Comparison of ENCODE assay signal across 1 cellular context in the genomic region with DNA sequence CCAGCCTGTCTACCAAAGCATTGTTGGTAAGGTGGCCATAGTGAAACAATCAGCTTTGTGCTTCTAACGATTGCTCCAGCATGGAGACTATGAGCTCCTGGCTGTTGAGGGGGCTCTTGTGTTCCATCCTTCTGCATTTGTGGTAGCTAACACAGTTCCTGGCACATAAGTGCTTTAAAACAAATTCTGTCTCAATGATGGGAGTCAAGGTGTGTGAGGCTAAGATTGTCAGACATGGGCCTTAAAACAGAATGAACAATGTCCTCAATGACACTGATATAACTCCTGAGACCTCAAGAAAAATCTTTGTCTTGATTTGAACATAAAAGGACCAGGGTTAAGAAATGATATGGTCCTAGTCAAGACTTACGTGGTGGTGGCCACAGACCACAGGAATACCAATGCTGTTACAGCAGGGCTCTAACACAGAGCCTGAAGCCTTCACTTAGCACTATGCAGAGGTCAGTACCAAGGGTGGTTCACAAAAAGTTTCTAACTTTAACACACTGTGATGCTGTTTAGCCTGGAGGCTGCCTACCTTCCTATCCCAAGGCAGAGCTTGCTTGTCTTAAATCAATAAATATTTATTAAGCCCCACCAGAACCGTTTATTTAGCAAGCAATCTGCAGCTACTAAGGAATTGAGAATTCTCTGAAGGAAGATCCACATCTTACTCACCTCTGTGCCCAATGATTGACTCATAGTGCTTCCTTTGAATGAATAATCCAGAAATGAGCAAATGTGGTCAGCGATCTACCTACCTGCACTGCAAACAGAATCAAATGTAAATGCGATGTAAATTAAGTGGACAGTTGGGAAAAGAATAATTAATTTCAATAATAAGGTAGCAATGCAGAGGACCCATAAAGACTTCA.
TF ChIP-seq lines count a peak whose summit lies in the region.

No MANE protein-coding gene starts in this region.

TF ChIP-seq in HepG2, 621 proteins besides CTCF, POLR2A, EP300 and RAD21 (continues in another document):
- TF ChIP-seq CREM (IDR thresholded peaks at IDR 0.05) (no peak), CREM (CRISPR knock-in tag; IDR thresholded peaks at IDR 0.05) (no peak), RAD51 (IDR thresholded peaks at IDR 0.05; ENCODE audit: borderline replicate concordance) (no peak), ATAD3A (CRISPR knock-in tag; IDR thresholded peaks at IDR 0.05) (no peak), ZFP36L1 (CRISPR knock-in tag; IDR thresholded peaks at IDR 0.05) (no peak), CREB1 (IDR thresholded peaks at IDR 0.05) (no peak), CREB1 (CRISPR knock-in tag; IDR thresholded peaks at IDR 0.05) (peak; percentile 35), ZNF510 (CRISPR knock-in tag; IDR thresholded peaks at IDR 0.05; ENCODE audit: low read depth) (no peak), ZZZ3 (CRISPR knock-in tag; IDR thresholded peaks at IDR 0.05; ENCODE audit: borderline replicate concordance) (no peak), ZNF20 (CRISPR knock-in tag; IDR thresholded peaks at IDR 0.05) (no peak), ARNT2 (CRISPR knock-in tag; IDR thresholded peaks at IDR 0.05; ENCODE audit: low read depth) (no peak), CCAR2 (optimal IDR thresholded peaks at IDR 0.05; ENCODE audit: low read depth, low read length) (no peak), ZNF101 (CRISPR knock-in tag; IDR thresholded peaks at IDR 0.05; ENCODE audit: borderline replicate concordance, low read depth) (no peak), PCBP1 (IDR thresholded peaks at IDR 0.05; ENCODE audit: borderline replicate concordance, low read depth, low read length) (no peak), ATF7-NPFF (CRISPR knock-in tag; IDR thresholded peaks at IDR 0.05; ENCODE audit: low read depth) (no peak), JUNB (CRISPR knock-in tag; IDR thresholded peaks at IDR 0.05; ENCODE audit: borderline replicate concordance) (no peak), ZNF276 (CRISPR knock-in tag; IDR thresholded peaks at IDR 0.05; ENCODE audit: low read depth) (no peak), POLR2G (IDR thresholded peaks at IDR 0.05; ENCODE audit: low read depth, low read length) (peak; percentile 81), KMT2B (CRISPR knock-in tag; IDR thresholded peaks at IDR 0.05) (0 out of 2 replicates have a peak, but pooled peaks have one; percentile 7), NCOA2 (CRISPR knock-in tag; IDR thresholded peaks at IDR 0.05) (0 out of 2 replicates have a peak, but pooled peaks have one; percentile 9), NFE2 (CRISPR knock-in tag; IDR thresholded peaks at IDR 0.05) (no peak), ZFP41 (CRISPR knock-in tag; IDR thresholded peaks at IDR 0.05; ENCODE audit: borderline replicate concordance) (no peak), SOX13 (IDR thresholded peaks at IDR 0.05) (no peak), SOX13 (CRISPR knock-in tag; conservative IDR thresholded peaks at IDR 0.05 in 1 of 2, IDR thresholded peaks at IDR 0.05 in 1 of 2) (0 out of 4 replicates have a peak, but pooled peaks of 1 of the 2 experiments have one; percentile 3), CSRNP1 (CRISPR knock-in tag; IDR thresholded peaks at IDR 0.05) (no peak), NFYB (CRISPR knock-in tag; IDR thresholded peaks at IDR 0.05) (no peak), MED1 (CRISPR knock-in tag; IDR thresholded peaks at IDR 0.05) (0 out of 2 replicates have a peak, but pooled peaks have one; percentile 4), ZNF547 (CRISPR knock-in tag; IDR thresholded peaks at IDR 0.05) (0 out of 2 replicates have a peak, but pooled peaks have one; percentile 29), ZNF44 (CRISPR knock-in tag; IDR thresholded peaks at IDR 0.05) (0 out of 2 replicates have a peak, but pooled peaks have one; percentile 25), ZNF558 (CRISPR knock-in tag; IDR thresholded peaks at IDR 0.05; ENCODE audit: borderline replicate concordance) (no peak), TARDBP (CRISPR knock-in tag; IDR thresholded peaks at IDR 0.05) (0 out of 2 replicates have a peak, but pooled peaks have one; percentile 25), U2AF1 (optimal IDR thresholded peaks at IDR 0.05; ENCODE audit: low read depth, low read length) (no peak), SMAD1 (CRISPR knock-in tag; IDR thresholded peaks at IDR 0.05; ENCODE audit: borderline replicate concordance, low read depth) (no peak)
- TF ChIP-seq, protein P1, sequence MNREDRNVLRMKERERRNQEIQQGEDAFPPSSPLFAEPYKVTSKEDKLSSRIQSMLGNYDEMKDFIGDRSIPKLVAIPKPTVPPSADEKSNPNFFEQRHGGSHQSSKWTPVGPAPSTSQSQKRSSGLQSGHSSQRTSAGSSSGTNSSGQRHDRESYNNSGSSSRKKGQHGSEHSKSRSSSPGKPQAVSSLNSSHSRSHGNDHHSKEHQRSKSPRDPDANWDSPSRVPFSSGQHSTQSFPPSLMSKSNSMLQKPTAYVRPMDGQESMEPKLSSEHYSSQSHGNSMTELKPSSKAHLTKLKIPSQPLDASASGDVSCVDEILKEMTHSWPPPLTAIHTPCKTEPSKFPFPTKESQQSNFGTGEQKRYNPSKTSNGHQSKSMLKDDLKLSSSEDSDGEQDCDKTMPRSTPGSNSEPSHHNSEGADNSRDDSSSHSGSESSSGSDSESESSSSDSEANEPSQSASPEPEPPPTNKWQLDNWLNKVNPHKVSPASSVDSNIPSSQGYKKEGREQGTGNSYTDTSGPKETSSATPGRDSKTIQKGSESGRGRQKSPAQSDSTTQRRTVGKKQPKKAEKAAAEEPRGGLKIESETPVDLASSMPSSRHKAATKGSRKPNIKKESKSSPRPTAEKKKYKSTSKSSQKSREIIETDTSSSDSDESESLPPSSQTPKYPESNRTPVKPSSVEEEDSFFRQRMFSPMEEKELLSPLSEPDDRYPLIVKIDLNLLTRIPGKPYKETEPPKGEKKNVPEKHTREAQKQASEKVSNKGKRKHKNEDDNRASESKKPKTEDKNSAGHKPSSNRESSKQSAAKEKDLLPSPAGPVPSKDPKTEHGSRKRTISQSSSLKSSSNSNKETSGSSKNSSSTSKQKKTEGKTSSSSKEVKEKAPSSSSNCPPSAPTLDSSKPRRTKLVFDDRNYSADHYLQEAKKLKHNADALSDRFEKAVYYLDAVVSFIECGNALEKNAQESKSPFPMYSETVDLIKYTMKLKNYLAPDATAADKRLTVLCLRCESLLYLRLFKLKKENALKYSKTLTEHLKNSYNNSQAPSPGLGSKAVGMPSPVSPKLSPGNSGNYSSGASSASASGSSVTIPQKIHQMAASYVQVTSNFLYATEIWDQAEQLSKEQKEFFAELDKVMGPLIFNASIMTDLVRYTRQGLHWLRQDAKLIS (CRISPR knock-in tag; IDR thresholded peaks at IDR 0.05), result peak; percentile 93
- TF ChIP-seq, protein P2, sequence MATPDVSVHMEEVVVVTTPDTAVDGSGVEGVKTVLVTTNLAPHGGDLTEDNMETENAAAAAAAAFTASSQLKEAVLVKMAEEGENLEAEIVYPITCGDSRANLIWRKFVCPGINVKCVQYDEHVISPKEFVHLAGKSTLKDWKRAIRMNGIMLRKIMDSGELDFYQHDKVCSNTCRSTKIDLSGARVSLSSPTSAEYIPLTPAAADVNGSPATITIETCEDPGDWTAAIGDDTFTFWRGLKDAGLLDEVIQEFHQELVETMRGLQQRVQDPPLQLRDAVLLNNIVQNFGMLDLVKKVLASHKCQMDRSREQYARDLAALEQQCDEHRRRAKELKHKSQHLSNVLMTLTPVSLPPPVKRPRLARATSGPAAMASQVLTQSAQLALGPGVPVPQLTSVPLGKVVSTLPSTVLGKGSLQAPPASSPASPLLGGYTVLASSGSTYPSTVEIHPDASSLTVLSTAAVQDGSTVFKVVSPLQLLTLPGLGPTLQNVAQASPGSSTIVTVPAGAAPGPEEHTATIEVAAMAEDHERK (CRISPR knock-in tag; IDR thresholded peaks at IDR 0.05; ENCODE audit: low read depth), result no peak
- TF ChIP-seq, protein P3, sequence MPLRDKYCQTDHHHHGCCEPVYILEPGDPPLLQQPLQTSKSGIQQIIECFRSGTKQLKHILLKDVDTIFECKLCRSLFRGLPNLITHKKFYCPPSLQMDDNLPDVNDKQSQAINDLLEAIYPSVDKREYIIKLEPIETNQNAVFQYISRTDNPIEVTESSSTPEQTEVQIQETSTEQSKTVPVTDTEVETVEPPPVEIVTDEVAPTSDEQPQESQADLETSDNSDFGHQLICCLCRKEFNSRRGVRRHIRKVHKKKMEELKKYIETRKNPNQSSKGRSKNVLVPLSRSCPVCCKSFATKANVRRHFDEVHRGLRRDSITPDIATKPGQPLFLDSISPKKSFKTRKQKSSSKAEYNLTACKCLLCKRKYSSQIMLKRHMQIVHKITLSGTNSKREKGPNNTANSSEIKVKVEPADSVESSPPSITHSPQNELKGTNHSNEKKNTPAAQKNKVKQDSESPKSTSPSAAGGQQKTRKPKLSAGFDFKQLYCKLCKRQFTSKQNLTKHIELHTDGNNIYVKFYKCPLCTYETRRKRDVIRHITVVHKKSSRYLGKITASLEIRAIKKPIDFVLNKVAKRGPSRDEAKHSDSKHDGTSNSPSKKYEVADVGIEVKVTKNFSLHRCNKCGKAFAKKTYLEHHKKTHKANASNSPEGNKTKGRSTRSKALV (CRISPR knock-in tag; IDR thresholded peaks at IDR 0.05), result no peak
- TF ChIP-seq, protein P4, sequence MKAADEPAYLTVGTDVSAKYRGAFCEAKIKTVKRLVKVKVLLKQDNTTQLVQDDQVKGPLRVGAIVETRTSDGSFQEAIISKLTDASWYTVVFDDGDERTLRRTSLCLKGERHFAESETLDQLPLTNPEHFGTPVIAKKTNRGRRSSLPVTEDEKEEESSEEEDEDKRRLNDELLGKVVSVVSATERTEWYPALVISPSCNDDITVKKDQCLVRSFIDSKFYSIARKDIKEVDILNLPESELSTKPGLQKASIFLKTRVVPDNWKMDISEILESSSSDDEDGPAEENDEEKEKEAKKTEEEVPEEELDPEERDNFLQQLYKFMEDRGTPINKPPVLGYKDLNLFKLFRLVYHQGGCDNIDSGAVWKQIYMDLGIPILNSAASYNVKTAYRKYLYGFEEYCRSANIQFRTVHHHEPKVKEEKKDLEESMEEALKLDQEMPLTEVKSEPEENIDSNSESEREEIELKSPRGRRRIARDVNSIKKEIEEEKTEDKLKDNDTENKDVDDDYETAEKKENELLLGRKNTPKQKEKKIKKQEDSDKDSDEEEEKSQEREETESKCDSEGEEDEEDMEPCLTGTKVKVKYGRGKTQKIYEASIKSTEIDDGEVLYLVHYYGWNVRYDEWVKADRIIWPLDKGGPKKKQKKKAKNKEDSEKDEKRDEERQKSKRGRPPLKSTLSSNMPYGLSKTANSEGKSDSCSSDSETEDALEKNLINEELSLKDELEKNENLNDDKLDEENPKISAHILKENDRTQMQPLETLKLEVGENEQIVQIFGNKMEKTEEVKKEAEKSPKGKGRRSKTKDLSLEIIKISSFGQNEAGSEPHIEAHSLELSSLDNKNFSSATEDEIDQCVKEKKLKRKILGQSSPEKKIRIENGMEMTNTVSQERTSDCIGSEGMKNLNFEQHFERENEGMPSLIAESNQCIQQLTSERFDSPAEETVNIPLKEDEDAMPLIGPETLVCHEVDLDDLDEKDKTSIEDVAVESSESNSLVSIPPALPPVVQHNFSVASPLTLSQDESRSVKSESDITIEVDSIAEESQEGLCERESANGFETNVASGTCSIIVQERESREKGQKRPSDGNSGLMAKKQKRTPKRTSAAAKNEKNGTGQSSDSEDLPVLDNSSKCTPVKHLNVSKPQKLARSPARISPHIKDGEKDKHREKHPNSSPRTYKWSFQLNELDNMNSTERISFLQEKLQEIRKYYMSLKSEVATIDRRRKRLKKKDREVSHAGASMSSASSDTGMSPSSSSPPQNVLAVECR (CRISPR knock-in tag; IDR thresholded peaks at IDR 0.05; ENCODE audit: borderline replicate concordance), result no peak
- TF ChIP-seq, protein P5, sequence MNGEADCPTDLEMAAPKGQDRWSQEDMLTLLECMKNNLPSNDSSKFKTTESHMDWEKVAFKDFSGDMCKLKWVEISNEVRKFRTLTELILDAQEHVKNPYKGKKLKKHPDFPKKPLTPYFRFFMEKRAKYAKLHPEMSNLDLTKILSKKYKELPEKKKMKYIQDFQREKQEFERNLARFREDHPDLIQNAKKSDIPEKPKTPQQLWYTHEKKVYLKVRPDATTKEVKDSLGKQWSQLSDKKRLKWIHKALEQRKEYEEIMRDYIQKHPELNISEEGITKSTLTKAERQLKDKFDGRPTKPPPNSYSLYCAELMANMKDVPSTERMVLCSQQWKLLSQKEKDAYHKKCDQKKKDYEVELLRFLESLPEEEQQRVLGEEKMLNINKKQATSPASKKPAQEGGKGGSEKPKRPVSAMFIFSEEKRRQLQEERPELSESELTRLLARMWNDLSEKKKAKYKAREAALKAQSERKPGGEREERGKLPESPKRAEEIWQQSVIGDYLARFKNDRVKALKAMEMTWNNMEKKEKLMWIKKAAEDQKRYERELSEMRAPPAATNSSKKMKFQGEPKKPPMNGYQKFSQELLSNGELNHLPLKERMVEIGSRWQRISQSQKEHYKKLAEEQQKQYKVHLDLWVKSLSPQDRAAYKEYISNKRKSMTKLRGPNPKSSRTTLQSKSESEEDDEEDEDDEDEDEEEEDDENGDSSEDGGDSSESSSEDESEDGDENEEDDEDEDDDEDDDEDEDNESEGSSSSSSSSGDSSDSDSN (CRISPR knock-in tag; IDR thresholded peaks at IDR 0.05), result no peak
